In the genomic region with DNA sequence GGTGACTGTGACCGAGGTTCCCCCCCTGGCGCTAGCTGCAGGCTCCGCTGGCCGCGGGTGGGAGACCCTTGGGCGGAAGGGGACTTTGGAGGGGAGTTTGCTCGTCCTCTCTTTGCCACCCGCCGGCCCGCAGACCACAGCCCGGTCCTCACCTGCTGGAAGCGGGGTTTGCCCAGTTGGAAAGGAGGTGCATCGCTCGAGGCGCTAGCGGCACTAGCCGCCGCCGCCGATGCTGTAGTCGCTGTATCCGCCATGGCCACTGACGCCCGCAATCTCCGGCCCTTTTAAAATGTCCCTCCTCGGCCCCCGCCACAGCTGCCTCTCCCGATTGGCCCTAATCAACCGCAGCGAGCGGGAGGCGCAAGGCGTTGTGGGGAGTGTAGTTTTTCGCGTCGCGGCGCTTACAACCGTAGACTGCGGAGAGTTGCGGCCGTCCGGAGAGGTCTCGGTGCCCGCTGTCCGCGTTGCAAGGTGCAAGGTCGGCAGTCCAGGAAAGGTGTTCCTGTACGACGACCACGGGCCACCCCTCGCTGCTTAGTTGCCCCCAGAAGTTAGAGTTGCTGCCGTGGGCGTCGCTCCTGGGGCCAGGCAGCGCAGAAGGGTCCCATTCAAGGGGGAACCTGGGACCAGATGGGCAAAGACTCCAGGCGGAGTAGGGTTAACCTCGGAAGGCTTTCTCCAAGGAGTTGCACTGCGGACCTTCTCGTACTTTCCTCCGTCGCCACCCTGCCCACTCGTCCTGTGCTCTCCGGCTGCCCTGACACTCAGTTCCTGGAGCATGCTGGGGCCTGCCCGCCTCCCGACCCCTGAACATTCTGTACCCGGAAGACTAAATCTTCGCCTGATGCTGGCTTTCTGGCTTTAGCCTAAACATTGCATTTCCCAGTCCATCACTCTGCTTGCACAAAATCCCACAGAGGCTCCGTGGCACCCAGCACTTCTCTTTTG, we compare ENCODE assay signal across 1 cellular context.
TF ChIP-seq lines count a peak whose summit lies in the region.

TSS of gene SFXN5 (minus strand) at position 261 of the 948 bp plus-strand sequence. CDS start at position 254, 7 bp downstream.

TF ChIP-seq in A549, 52 proteins besides CTCF, POLR2A, EP300 and RAD21 (continued from another document):
- TF ChIP-seq BCL3 (IDR thresholded peaks at IDR 0.05): peak; percentile 77; the same call in 1 of the 3 replicates
